ENCODE assay signal across 19 cellular contexts in the genomic region with DNA sequence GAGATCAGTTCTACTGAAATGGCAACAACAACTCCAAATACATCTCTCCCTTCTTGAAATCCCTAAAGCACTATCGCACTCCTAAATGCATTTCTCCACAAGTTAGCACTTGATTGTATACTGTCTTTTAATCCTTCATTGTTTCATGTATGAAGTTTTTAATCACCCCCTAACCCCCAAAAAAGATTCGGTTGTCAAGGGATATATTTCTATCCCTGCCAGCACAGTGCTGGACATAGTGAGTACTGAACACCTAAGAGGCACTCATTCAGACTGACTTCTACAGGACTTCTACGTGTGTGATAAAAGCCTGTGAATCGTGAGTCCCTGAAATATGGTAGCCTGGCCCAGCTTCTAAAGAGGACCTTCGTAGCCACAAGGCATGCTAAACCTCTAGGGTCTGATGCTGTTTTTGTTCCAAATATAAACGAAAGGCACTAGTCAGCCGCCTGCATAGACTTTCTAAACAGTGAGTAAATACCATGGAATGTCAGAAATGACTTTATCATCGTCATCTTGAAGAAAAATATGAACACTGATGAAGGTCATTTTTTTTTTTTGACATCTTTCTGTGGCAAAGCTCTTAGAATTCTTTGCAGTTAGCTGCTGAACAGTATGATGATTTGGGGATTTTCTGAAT. TPM values are rescaled to one million over a fixed set of nuclear protein-coding genes. Genes with fewer than 3 reads are reported as not detected.
DNase-seq lines count a peak whose midpoint lies in the region; TF ChIP-seq lines count a peak whose summit lies in the region.
"Had no signal": no experiment of that assay in that cellular context is flagged by ENCODE, and none has a peak within 500 bp of the region (broad histone marks: within the 10 kb centered on the region; RNA-seq: fewer than 3 reads in every experiment).

No MANE protein-coding gene starts in this region.

- H3K9ac ChIP-seq in GM23248 = peak overlapping the region; percentile 29
- no peak overlapping the region for H3K9ac ChIP-seq in adipocyte (ENCODE audit: low read length)
- no peak overlapping the region for H3K9ac ChIP-seq in subcutaneous abdominal adipose tissue (ENCODE audit: low read length in 5 of 5)

- H3K79me2 ChIP-seq in GM23248 (ENCODE audit: insufficient read depth) = peaks cover 13% of the 10 kb centered on the region; the same call in 1 of the 2 replicates

- peaks cover 44% of the 10 kb centered on the region for H3F3A ChIP-seq in GM23248 (ENCODE audit: insufficient read depth)

- H3K9me3 ChIP-seq in GM23248 (ENCODE audit: low read depth) (no peaks in the 10 kb centered on the region), adipocyte (ENCODE audit: control insufficient read depth, low read length) (no peaks in the 10 kb centered on the region), subcutaneous abdominal adipose tissue (ENCODE audit: control insufficient read depth in 5 of 5, low read length in 5 of 5) (peaks cover 0 to 2% (median 0%) of the 10 kb centered on the region in 5 donors), transverse colon (no peaks in the 10 kb centered on the region)
- H3K9me3 ChIP-seq: heart right ventricle, Peyer's patch had no signal

- H3K27me3 ChIP-seq in GM23248 (replicated peaks; ENCODE audit: insufficient read depth) (no peaks in the 10 kb centered on the region), adipocyte (replicated peaks; ENCODE audit: control insufficient read depth, insufficient read depth, low read length) (no peaks in the 10 kb centered on the region), subcutaneous abdominal adipose tissue (ENCODE audit: control insufficient read depth in 5 of 5, insufficient read depth in 4 of 5, low read length in 5 of 5) (peaks cover 0 to 5% (median 0%) of the 10 kb centered on the region in 5 donors), transverse colon (no peaks in the 10 kb centered on the region)
- H3K27me3 ChIP-seq: heart right ventricle, Peyer's patch had no signal

- H3K36me3 ChIP-seq in GM23248 (ENCODE audit: low read depth) (peaks cover 51% of the 10 kb centered on the region), adipocyte (ENCODE audit: control insufficient read depth, insufficient read depth, low read length, severe bottlenecking) (peaks cover 63% of the 10 kb centered on the region), subcutaneous abdominal adipose tissue (ENCODE audit: control insufficient read depth in 5 of 5, insufficient read depth in 5 of 5, low read length in 5 of 5) (peaks cover 29 to 56% (median 51%) of the 10 kb centered on the region in 5 donors), transverse colon (peaks cover 0 to 54% (median 25%) of the 10 kb centered on the region in 4 donors)

- no peak overlapping the region for H2AFZ ChIP-seq in GM23248

- no peaks in the 10 kb centered on the region for H3K9me2 ChIP-seq in GM23248 (ENCODE audit: insufficient read depth)

- TF ChIP-seq CTCF in fibroblast of the aortic adventitia (IDR thresholded peaks at IDR 0.05; ENCODE audit: insufficient read depth, low read length) = no peak
- TF ChIP-seq CTCF in transverse colon (IDR thresholded peaks at IDR 0.05) = no peak

- TF ChIP-seq EP300 in transverse colon (IDR thresholded peaks at IDR 0.05; ENCODE audit: low read depth) = no peak

- H3K4me3 ChIP-seq in GM23248 = no peak overlapping the region
- H3K4me3 ChIP-seq in adipocyte (ENCODE audit: low read length) = no peak overlapping the region
- H3K4me3 ChIP-seq in fibroblast of the aortic adventitia (ENCODE audit: low read depth, low read length) = no peak overlapping the region
- H3K4me3 ChIP-seq in subcutaneous abdominal adipose tissue (ENCODE audit: low read depth in 1 of 5, low read length in 5 of 5) = no peak overlapping the region
- H3K4me3 ChIP-seq in transverse colon = no peak overlapping the region
- H3K4me3 ChIP-seq: heart right ventricle, Peyer's patch had no signal

- no peak for TF ChIP-seq POLR2A in transverse colon (IDR thresholded peaks at IDR 0.05)

- peak; percentile 78 for DNase-seq in GM23248
- peak; percentile 89 for DNase-seq in adipocyte (ENCODE audit: low read depth)
- DNase-seq in fibroblast of the aortic adventitia (ENCODE audit: low read depth) = peak; percentile 89
- DNase-seq in activated T-cell treated with anti-CD3 and anti-CD28 coated beads, Interleukin-2, amount 50 U/mL, for 1 hour = no peak
- DNase-seq in transverse colon = no peak
- no peak for DNase-seq in activated T-cell treated with anti-CD3 and anti-CD28 coated beads, Interleukin-2, amount 50 U/mL, for 48 hours
- DNase-seq: activated CD4-positive, alpha-beta T cell treated with anti-CD3 and anti-CD28 coated beads for 48 hours; activated T-cell treated with anti-CD3 and anti-CD28 coated beads, Interleukin-2, amount 50 U/mL, for 72 hours; anterior cingulate cortex; effector CD8-positive, alpha-beta T cell; heart right ventricle; left colon; NCI-H1105 treated with DMSO at 0.1 percent for 48 hours; NCI-H524; Peyer's patch; stimulated activated CD4-positive, alpha-beta T cell treated with anti-CD3 and anti-CD28 coated beads, Interleukin-4, amount 100 ng/mL, for 4 hours; stimulated activated naive B cell treated with anti-CD40 and anti-IgM and Interleukin-4, amounts not matched to agents 10 μg/mL and 1 μg/mL and 100 μg/mL, for 72 hours had no signal

- H3K27ac ChIP-seq in GM23248 (peak overlapping the region; percentile 71), subcutaneous abdominal adipose tissue (ENCODE audit: low read depth, low read length) (peak overlapping the region; percentile 42), transverse colon (peak overlapping the region in 1 of 4 donors; percentile 18)
- H3K27ac ChIP-seq: heart right ventricle had no signal

- intact Hi-C loops in transverse colon (cut with DNase I; ENCODE audit: low total_unique reads) = no loop called here

- H3K4me1 ChIP-seq in GM23248 (ENCODE audit: insufficient read depth) (peaks cover 15% of the 10 kb centered on the region; the same call in 1 of the 2 replicates), adipocyte (ENCODE audit: control insufficient read depth, insufficient read depth, low read length) (peaks cover 35% of the 10 kb centered on the region), subcutaneous abdominal adipose tissue (ENCODE audit: control insufficient read depth in 5 of 5, insufficient read depth in 5 of 5, low read length in 5 of 5) (peaks cover 10 to 32% (median 25%) of the 10 kb centered on the region in 5 donors), transverse colon (peaks cover 0 to 22% (median 8%) of the 10 kb centered on the region in 4 donors)

- in situ Hi-C loops in GM23248 (cut with MboI) (no loop called here), transverse colon (cut with MboI; ENCODE audit: low pct_ligation_motif_present in 1 of 4, low pct_unique_long_range_greater_than_20kb in 1 of 4, low sequenced_read_pairs in 3 of 4) (no loop called here)

- 70 to 71% methylated on average over 8 of the region's 8 CpGs for WGBS in GM23248 (ENCODE audit: low coverage in 1 of 2, low lambda C conversion rate in 2 of 2, missing lambda C conversion rate in 2 of 2), 2 experiments
- 85 to 86% methylated on average over 8 of the region's 8 CpGs for WGBS in transverse colon (ENCODE audit: low coverage in 1 of 2), 2 donors

- peak overlapping the region; percentile 3 for H3K4me2 ChIP-seq in GM23248 (ENCODE audit: unreplicated experiment)

- H4K20me1 ChIP-seq in GM23248 (ENCODE audit: insufficient read depth) = no peaks in the 10 kb centered on the region; the same call in 1 of the 2 replicates

RNA-seq across cellular contexts. Expression of a gene that starts 14.6 kb away (rescaled TPM):
- total RNA-seq in GM23248 (2014; rRNA removed; shearing (Covaris generic)) = 3.4 and 6.3 TPM in 2 replicates
- polyA plus RNA-seq in GM23248 (2016; fragmentation: Nextera tagmentation; extraction: Ambion mirVana) = 7.9 and 8.2 TPM in 2 replicates
- total RNA-seq in fibroblast of the aortic adventitia (ENCODE audit: low replicate concordance) (5.7 and 9.3 TPM in 2 replicates), transverse colon (10 to 100 TPM in 2 of 4 donors, 1 to 10 TPM in 1, under 1 TPM in 1; 0.75 to 28.7 (median 10.0) TPM)

RNA-seq across cellular contexts. Expression of a gene that starts 19.6 kb away (rescaled TPM):
- total RNA-seq in GM23248 (2014; rRNA removed; shearing (Covaris generic)) = 17.8 and 21.9 TPM in 2 replicates
- polyA plus RNA-seq in GM23248 (2016; fragmentation: Nextera tagmentation; extraction: Ambion mirVana) = 33.7 and 37.0 TPM in 2 replicates
- total RNA-seq in fibroblast of the aortic adventitia (ENCODE audit: low replicate concordance) (28.9 and 41.9 TPM in 2 replicates), transverse colon (10 to 100 TPM; 63.1 to 97.5 (median 84.5) TPM)

RNA-seq across cellular contexts. Expression of a gene that starts 46.5 kb away (rescaled TPM):
- 13.8 and 24.9 TPM in 2 replicates for total RNA-seq in GM23248 (2014; rRNA removed; shearing (Covaris generic))
- 13.3 and 15.0 TPM in 2 replicates for polyA plus RNA-seq in GM23248 (2016; fragmentation: Nextera tagmentation; extraction: Ambion mirVana)
- total RNA-seq in fibroblast of the aortic adventitia (ENCODE audit: low replicate concordance) (24.3 and 71.3 TPM in 2 replicates), transverse colon (10 to 100 TPM; 37.4 to 42.7 (median 41.0) TPM)

RNA-seq across cellular contexts. Expression of a gene that starts 53.8 kb away (rescaled TPM):
- total RNA-seq in GM23248 (2014; rRNA removed; shearing (Covaris generic)) = 59.1 and 79.1 TPM in 2 replicates
- polyA plus RNA-seq in GM23248 (2016; fragmentation: Nextera tagmentation; extraction: Ambion mirVana) = 214 and 223 TPM in 2 replicates
- 27.1 and 83.7 TPM in 2 replicates for total RNA-seq in fibroblast of the aortic adventitia (ENCODE audit: low replicate concordance)
- 10 to 100 TPM; 18.3 to 61.3 (median 44.5) TPM for total RNA-seq in transverse colon

RNA-seq across cellular contexts. Expression of a gene that starts 59.2 kb away (rescaled TPM):
- not detected in 2 replicates for total RNA-seq in GM23248 (2014; rRNA removed; shearing (Covaris generic))
- not detected in 2 replicates for polyA plus RNA-seq in GM23248 (2016; fragmentation: Nextera tagmentation; extraction: Ambion mirVana)
- total RNA-seq in fibroblast of the aortic adventitia (ENCODE audit: low replicate concordance) (not detected in 2 replicates), transverse colon (10 to 100 TPM in 1 of 4 donors, 1 to 10 TPM in 1, not detected in 2; 3.2 to 17.1 TPM)
- total RNA-seq: activated T-cell treated with anti-CD3 and anti-CD28 coated beads, Interleukin-2, amount 50 U/mL, for 72 hours; renal cortical epithelial cell had no signal

Comparison
In these comparisons a context has a peak if more than half of its experiments do, and no peak if none do; other contexts are left out.
1. DNase-seq: peak in GM23248 (single experiment), adipocyte (single experiment) and fibroblast of the aortic adventitia (single experiment); none in activated T-cell treated with anti-CD3 and anti-CD28 coated beads, Interleukin-2, amount 50 U/mL, for 1 hour (single experiment), transverse colon (single experiment) and activated T-cell treated with anti-CD3 and anti-CD28 coated beads, Interleukin-2, amount 50 U/mL, for 48 hours (0 of 2).